26 cellular contexts compared by ENCODE assay signal in the genomic region with DNA sequence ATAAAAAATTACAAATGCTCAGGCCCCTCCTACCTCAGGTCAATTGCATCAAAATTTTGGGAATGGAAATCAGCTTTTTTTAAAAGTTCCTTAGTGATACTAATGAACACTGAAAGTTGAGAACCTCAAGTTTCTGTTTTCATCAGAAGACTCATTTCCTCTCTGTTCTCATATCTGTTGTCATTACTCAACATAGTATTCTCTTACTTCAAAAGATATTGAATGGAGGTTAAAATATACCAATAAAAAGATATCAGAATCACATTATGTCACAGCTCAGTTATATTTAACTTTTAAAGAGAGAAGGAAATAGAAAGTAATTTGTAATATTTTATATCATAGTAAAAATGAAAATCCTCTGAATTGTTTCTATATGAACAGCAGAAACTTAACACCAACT.
"Had no signal": no experiment of that assay in that cellular context is flagged by ENCODE, and none has a peak within 500 bp of the region (broad histone marks: within the 10 kb centered on the region; RNA-seq: fewer than 3 reads in every experiment).

No MANE protein-coding gene starts in this region.

- DNase-seq: activated CD4-positive, alpha-beta memory T cell treated with anti-CD3 and anti-CD28 coated beads, Interleukin-2, amount 10 ng/mL, durations not matched to agents 7 days and 5 days; activated CD4-positive, alpha-beta T cell treated with anti-CD3 and anti-CD28 coated beads for 36 hours; activated CD4-positive, alpha-beta T cell treated with anti-CD3 and anti-CD28 coated beads, Interleukin-2, amount 10 ng/mL, durations not matched to agents 24 days and 14 days; activated CD4-positive, CD25-positive, alpha-beta regulatory T cell; activated CD4-positive, CD25-positive, alpha-beta regulatory T cell treated with anti-CD3 and anti-CD28 coated beads, Interleukin-2, amount 50 U/mL, for 72 hours; activated effector memory CD4-positive, alpha-beta T cell treated with anti-CD3 and anti-CD28 coated beads, Interleukin-2, amount 50 U/mL, for 16 hours; activated naive CD4-positive, alpha-beta T cell; activated naive CD4-positive, alpha-beta T cell treated with anti-CD3 and anti-CD28 coated beads, Interleukin-2, amount 10 ng/mL, durations not matched to agents 7 days and 5 days; activated naive CD8-positive, alpha-beta T cell treated with anti-CD3 and anti-CD28 coated beads, Interleukin-2, amount 10 ng/mL, durations not matched to agents 7 days and 5 days; activated T-cell treated with anti-CD3 and anti-CD28 coated beads, Interleukin-2, amount 50 U/mL, for 4 hours; dorsolateral prefrontal cortex; effector memory CD4-positive, alpha-beta T cell; endodermal cell; foreskin fibroblast; gastrocnemius medialis; glutamatergic neuron; heart left ventricle; T-helper 1 cell; T-helper 17 cell; T1000 had no signal

- H3K27me3 ChIP-seq: ascending aorta, breast epithelium, cardiac muscle cell, gastrocnemius medialis, heart left ventricle had no signal

- H3K4me3 ChIP-seq: ascending aorta, breast epithelium, cardiac muscle cell, coronary artery, dorsolateral prefrontal cortex, gastrocnemius medialis, heart left ventricle had no signal

- H3K36me3 ChIP-seq: ascending aorta, breast epithelium, cardiac muscle cell, gastrocnemius medialis, heart left ventricle had no signal

- H3K9me3 ChIP-seq: ascending aorta, breast epithelium, gastrocnemius medialis had no signal

- H3K27ac ChIP-seq: ascending aorta, breast epithelium, cardiac muscle cell, coronary artery, dorsolateral prefrontal cortex, gastrocnemius medialis, heart left ventricle had no signal

- H3K4me1 ChIP-seq: ascending aorta, breast epithelium, gastrocnemius medialis, heart left ventricle had no signal

- ATAC-seq: activated CD4-positive, alpha-beta T cell treated with anti-CD3 and anti-CD28 coated beads for 36 hours; activated naive CD4-positive, alpha-beta T cell treated with anti-CD3 and anti-CD28 coated beads, Interleukin-2, amount 50 U/mL, for 72 hours; activated T-cell treated with anti-CD3 and anti-CD28 coated beads, Interleukin-2, amount 50 U/mL, for 4 hours; esophagus mucosa; gastrocnemius medialis; heart left ventricle; T-helper 17 cell had no signal
